Comparison of ENCODE assay signal across 16 cellular contexts in genomic region chr20:51013577-51014330, GRCh38. TPM values are rescaled to one million over a fixed set of nuclear protein-coding genes. Genes with fewer than 3 reads are reported as not detected.
DNase-seq lines count a peak whose midpoint lies in the region; ATAC-seq, FAIRE-seq and TF ChIP-seq lines count a peak whose summit lies in the region.
"Had no signal": no experiment of that assay in that cellular context is flagged by ENCODE, and none has a peak within 500 bp of the region (broad histone marks: within the 10 kb centered on the region; RNA-seq: fewer than 3 reads in every experiment).

No MANE protein-coding gene starts in this region.

- H3K27me3 ChIP-seq in DND-41 (ENCODE audit: insufficient read depth, low read length, poor library complexity) (peaks cover 11% of the 10 kb centered on the region), HUES48 (ENCODE audit: control insufficient read depth, insufficient read depth, low read length) (no peaks in the 10 kb centered on the region), small intestine (ENCODE audit: control insufficient read depth in 2 of 2, insufficient read depth in 2 of 2, low read length in 2 of 2) (no peaks in the 10 kb centered on the region), WERI-Rb-1 (ENCODE audit: insufficient read depth, low read depth, severe bottlenecking) (peaks cover 98% of the 10 kb centered on the region), SJCRH30 (no peaks in the 10 kb centered on the region)
- H3K27me3 ChIP-seq: BE2C had no signal

- TF ChIP-seq CTCF in DND-41 (IDR thresholded peaks at IDR 0.05; ENCODE audit: borderline replicate concordance, extremely low read depth, low read length, poor library complexity, severe bottlenecking) (no peak), WERI-Rb-1 (IDR thresholded peaks at IDR 0.05; ENCODE audit: low read depth, low read length) (no peak)

- H3K36me3 ChIP-seq in DND-41 (ENCODE audit: insufficient read depth, low read length) (no peaks in the 10 kb centered on the region), HUES48 (ENCODE audit: control insufficient read depth, insufficient read depth, low read length) (peaks cover under 1% of the 10 kb centered on the region; the same call in 1 of the 2 replicates), small intestine (ENCODE audit: control insufficient read depth in 2 of 2, insufficient read depth in 2 of 2, low read length in 2 of 2) (no peaks in the 10 kb centered on the region), WERI-Rb-1 (no peaks in the 10 kb centered on the region), SJCRH30 (no peaks in the 10 kb centered on the region)
- H3K36me3 ChIP-seq: BE2C had no signal

- DNase-seq in DND-41 (no peak), left kidney (ENCODE audit: low read depth, low spot score) (peak; percentile 85), small intestine (peak; percentile 53), WERI-Rb-1 (no peak), SJCRH30 (no peak), NCI-H1105 (lab: John Stamatoyannopoulos, UW) (no peak)
- DNase-seq: ACHN; BE2C; CD8-positive, alpha-beta memory T cell; KG1; NCI-H1048; NCI-H1694 treated with DMSO at 0.1 percent for 48 hours; NCI-H446; SHP77 treated with DMSO at 0.1 percent for 48 hours had no signal

- H3K9me3 ChIP-seq in DND-41 (ENCODE audit: insufficient read depth, low read length, severe bottlenecking) (no peaks in the 10 kb centered on the region), HUES48 (ENCODE audit: control insufficient read depth, insufficient read depth, low read length) (no peaks in the 10 kb centered on the region), small intestine (ENCODE audit: control insufficient read depth, low read depth) (no peaks in the 10 kb centered on the region), WERI-Rb-1 (ENCODE audit: severe bottlenecking) (no peaks in the 10 kb centered on the region), SJCRH30 (replicated peaks) (no peaks in the 10 kb centered on the region)
- H3K9me3 ChIP-seq: BE2C had no signal

- H3K4me3 ChIP-seq in DND-41 (ENCODE audit: low read depth in 1 of 2, low read length in 2 of 2) (no peak overlapping the region), HUES48 (ENCODE audit: low read depth, low read length) (no peak overlapping the region), small intestine (ENCODE audit: low read depth in 1 of 2, low read length in 2 of 2) (no peak overlapping the region), WERI-Rb-1 (ENCODE audit: low read depth, low read length) (no peak overlapping the region), SJCRH30 (no peak overlapping the region)

- H3K79me2 ChIP-seq in DND-41 (ENCODE audit: insufficient read depth, low read length): no peaks in the 10 kb centered on the region

- FAIRE-seq in small intestine (lab: Jason Lieb, UNC): no peak
- FAIRE-seq: RCC 7860 had no signal

- 21 to 28% (median 25%) methylated on average over 8 of the region's 8 CpGs for WGBS in small intestine, 3 donors

- H3K4me1 ChIP-seq in DND-41 (ENCODE audit: insufficient read depth, low read length): no peaks in the 10 kb centered on the region
- peaks cover 15% of the 10 kb centered on the region for H3K4me1 ChIP-seq in HUES48 (ENCODE audit: control insufficient read depth, insufficient read depth, low read length)
- H3K4me1 ChIP-seq in small intestine (ENCODE audit: control insufficient read depth in 2 of 2, insufficient read depth in 1 of 2, low read depth in 1 of 2, low read length in 1 of 2): peaks cover 0 to 2% of the 10 kb centered on the region in 2 donors
- H3K4me1 ChIP-seq in SJCRH30: no peaks in the 10 kb centered on the region
- H3K4me1 ChIP-seq: BE2C had no signal

- H3K4me2 ChIP-seq in DND-41 (ENCODE audit: insufficient read depth, low read length): no peak overlapping the region

- no peak for ATAC-seq in DND-41 (ENCODE audit: insufficient read depth, low read depth)

- H4K20me1 ChIP-seq in DND-41 (ENCODE audit: insufficient read depth, low read length): no peaks in the 10 kb centered on the region; the same call in 1 of the 2 replicates

- H3K27ac ChIP-seq in DND-41 (ENCODE audit: low read length) (no peak overlapping the region), HUES48 (ENCODE audit: low read depth, low read length) (peak overlapping the region; percentile 15), small intestine (ENCODE audit: low read depth in 1 of 2, low read length in 1 of 2) (no peak overlapping the region), WERI-Rb-1 (no peak overlapping the region), SJCRH30 (no peak overlapping the region)

- no peak overlapping the region for H3K9ac ChIP-seq in DND-41 (ENCODE audit: low read depth, low read length)
- H3K9ac ChIP-seq in HUES48 (ENCODE audit: low read depth, low read length): no peak overlapping the region

- H2AFZ ChIP-seq in DND-41 (ENCODE audit: low read depth, low read length): 0 out of 2 replicates have a peak overlapping the region, but pooled peaks have one; percentile 3

RNA-seq across cellular contexts. Expression of gene KCNG1, which starts 9.2 kb away (rescaled TPM):
- polyA plus RNA-seq in small intestine: 1 to 10 TPM; 1.3 to 1.8 (median 1.4) TPM
- total RNA-seq in SJCRH30 (2014; rRNA removed; shearing (Covaris generic)): 7.4 and 9.3 TPM in 2 replicates
- polyA plus RNA-seq: CD8-positive, alpha-beta memory T cell had no signal

RNA-seq across cellular contexts. Expression of gene MOCS3, which starts 55.1 kb away (rescaled TPM):
- 1 to 10 TPM; 2.2 to 3.5 (median 2.2) TPM for polyA plus RNA-seq in small intestine
- total RNA-seq in SJCRH30 (2014; rRNA removed; shearing (Covaris generic)): 14.8 and 15.1 TPM in 2 replicates

RNA-seq across cellular contexts. Expression of gene DPM1, which starts 55.4 kb away (rescaled TPM):
- polyA plus RNA-seq in small intestine: 10 to 100 TPM; 43.6 to 66.2 (median 49.2) TPM
- 153 and 164 TPM in 2 replicates for total RNA-seq in SJCRH30 (2014; rRNA removed; shearing (Covaris generic))

Comparison
In these comparisons a context has a peak if more than half of its experiments do, and no peak if none do; other contexts are left out.
1. DNase-seq: peak in left kidney (single experiment) and small intestine (single experiment); none in DND-41 (single experiment), WERI-Rb-1 (single experiment), SJCRH30 (0 of 2) and NCI-H1105 (single experiment).